Comparison of ENCODE assay signal across 8 cellular contexts in the genomic region with DNA sequence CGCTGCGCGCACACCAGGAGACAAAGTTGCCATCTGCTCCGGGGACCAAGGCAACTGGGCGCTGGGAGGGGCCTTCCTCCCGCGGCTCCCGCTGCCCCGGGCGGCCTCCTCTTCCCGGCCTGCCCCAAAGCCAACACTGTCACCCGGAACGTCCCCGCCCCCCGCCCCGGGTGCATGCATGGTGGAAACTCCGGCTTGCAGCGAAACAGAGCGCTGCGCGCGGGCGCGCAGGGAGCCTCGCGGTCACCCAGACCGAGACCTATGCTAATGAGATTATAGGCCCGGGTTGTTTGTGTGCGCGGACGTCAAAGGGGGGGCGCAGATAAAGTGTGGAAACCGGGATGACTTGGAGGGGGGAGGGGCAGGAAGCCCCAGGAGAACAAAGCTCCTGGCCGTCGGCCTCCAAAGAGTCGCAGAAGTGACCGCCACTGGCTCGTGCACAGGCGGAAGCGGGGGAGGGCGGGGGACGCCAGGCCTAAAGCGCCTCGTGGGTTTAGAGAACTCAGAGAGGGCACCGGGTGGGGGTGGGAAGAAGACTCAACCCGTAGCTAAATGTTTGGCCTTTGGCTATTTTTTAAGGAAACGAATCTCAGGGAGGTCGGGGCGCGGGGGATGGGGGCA.
A peak's percentile ranks its signal among the peaks of the same experiment; 100 is the strongest.
DNase-seq lines count a peak whose midpoint lies in the region; ATAC-seq, FAIRE-seq and TF ChIP-seq lines count a peak whose summit lies in the region.

No MANE protein-coding gene starts in this region.

- H3K36me3 ChIP-seq in H7 (replicated peaks; ENCODE audit: control insufficient read depth, insufficient read depth, low read length) (no peaks in the 10 kb centered on the region), endothelial cell of umbilical vein (ENCODE audit: control insufficient read depth in 2 of 2, extremely low read depth in 1 of 2, insufficient read depth in 2 of 2, low read length in 2 of 2) (no peaks in the 10 kb centered on the region)

- H3K27ac ChIP-seq in endothelial cell of umbilical vein (ENCODE audit: insufficient read depth, low read depth, low read length) (no peak overlapping the region), foreskin keratinocyte (no peak overlapping the region)

- peaks cover 26% of the 10 kb centered on the region for H3K4me1 ChIP-seq in endothelial cell of umbilical vein (ENCODE audit: control insufficient read depth, extremely low read depth, insufficient read depth, low read length)
- H3K4me1 ChIP-seq in foreskin keratinocyte = no peaks in the 10 kb centered on the region

- H3K4me2 ChIP-seq in endothelial cell of umbilical vein (ENCODE audit: insufficient read depth, low read length) = peak overlapping the region; percentile 45

- H3K9ac ChIP-seq in endothelial cell of umbilical vein (replicated peaks; ENCODE audit: extremely low read depth, insufficient read depth, low read length) = no peak overlapping the region

- FAIRE-seq in endothelial cell of umbilical vein (lab: Jason Lieb, UNC) = peak; percentile 69

- H3K27me3 ChIP-seq in H7 (ENCODE audit: control insufficient read depth, insufficient read depth, low read length) (peaks cover 88% of the 10 kb centered on the region), endothelial cell of umbilical vein (ENCODE audit: control insufficient read depth in 2 of 2, insufficient read depth in 2 of 2, low read length in 2 of 2) (no peaks in the 10 kb centered on the region), foreskin keratinocyte (peaks cover 14% of the 10 kb centered on the region)

- H3K9me3 Mint-ChIP-seq in T-cell = no peaks in the 10 kb centered on the region
- H3K9me3 Mint-ChIP-seq in progenitor cell of endocrine pancreas (ENCODE audit: low read depth) = no peaks in the 10 kb centered on the region

- H3K4me3 Mint-ChIP-seq in T-cell = peak overlapping the region; percentile 43 to 67 (median 49)
- peak overlapping the region; percentile 61 for H3K4me3 Mint-ChIP-seq in progenitor cell of endocrine pancreas (ENCODE audit: low read depth)

- intact Hi-C loops in endothelial cell of umbilical vein (cut with micrococcal nuclease) = no loop called here

- CTCF ChIA-PET in T-cell (lab: Charles Lee) (interaction anchor here in 1 of 2 donors (0.6 kb wide), 1 partner anchor 67 kb away, joined by 3 read pairs; no protein-coding TSS in a partner anchor), endothelial cell of umbilical vein (lab: Charles Lee) (interaction anchor here (1.5 kb wide), 1 partner anchor 278 kb away, joined by 3 read pairs; no protein-coding TSS in a partner anchor)

- peaks cover 39 to 46% of the 10 kb centered on the region in 2 donors for H3K27me3 Mint-ChIP-seq in T-cell
- H3K27me3 Mint-ChIP-seq in progenitor cell of endocrine pancreas = peaks cover 61% of the 10 kb centered on the region

- ATAC-seq in T-cell (replicated peaks in 1 of 4) (no peak), foreskin keratinocyte (no peak), HG03460 (IDR thresholded peaks at IDR 0.05; ENCODE audit: unreplicated experiment) (no peak)

- H3K79me2 ChIP-seq in endothelial cell of umbilical vein (ENCODE audit: control insufficient read depth, insufficient read depth, low read length) = no peaks in the 10 kb centered on the region

- H3K9me1 ChIP-seq in endothelial cell of umbilical vein (replicated peaks; ENCODE audit: control insufficient read depth, extremely low read depth, insufficient read depth, low read length) = no peaks in the 10 kb centered on the region

- dilution Hi-C loops in endothelial cell of umbilical vein (cut with MboI; ENCODE audit: extremely low pct_ligation_motif_present, low sequenced_read_pairs) = no loop called here

- TF ChIP-seq POLR2A in endothelial cell of umbilical vein (IDR thresholded peaks at IDR 0.05; ENCODE audit: low read depth, low read length) = no peak

- H3K9me3 ChIP-seq in endothelial cell of umbilical vein (replicated peaks; ENCODE audit: control insufficient read depth, insufficient read depth, low read length) = no peaks in the 10 kb centered on the region

- peak; percentile 83 for DNase-seq in H7
- peak in 1 of 34 experiments; percentile 8 for DNase-seq in T-cell
- DNase-seq in endothelial cell of umbilical vein (ENCODE audit: low read depth, low spot score) = no peak
- DNase-seq in progenitor cell of endocrine pancreas (ENCODE audit: low spot score, unreplicated experiment) = no peak
- DNase-seq in foreskin keratinocyte = no peak
- DNase-seq in NAMALWA (ENCODE audit: low spot score) = no peak
- no peak for DNase-seq in GM19238 (ENCODE audit: insufficient read length, low spot score)

- H3K4me1 Mint-ChIP-seq in T-cell (peaks cover 30 to 39% (median 38%) of the 10 kb centered on the region in 3 donors), progenitor cell of endocrine pancreas (ENCODE audit: low read depth) (peaks cover 17% of the 10 kb centered on the region)

- no peaks in the 10 kb centered on the region for H4K20me1 ChIP-seq in endothelial cell of umbilical vein (replicated peaks; ENCODE audit: control insufficient read depth, extremely low read depth, insufficient read depth, low read length)

- H3K27ac Mint-ChIP-seq in T-cell = no peak overlapping the region
- peak overlapping the region; percentile 85 for H3K27ac Mint-ChIP-seq in progenitor cell of endocrine pancreas

- peak overlapping the region; percentile 22 for H2AFZ ChIP-seq in endothelial cell of umbilical vein (ENCODE audit: low read depth, low read length)

- peak overlapping the region; percentile 59 for H3K4me3 ChIP-seq in H7 (ENCODE audit: insufficient read depth, low read depth, low read length)
- H3K4me3 ChIP-seq in endothelial cell of umbilical vein (replicated peaks in 1 of 3; ENCODE audit: insufficient read depth in 1 of 3, low read depth in 1 of 3, low read length in 3 of 3) = peak overlapping the region in 1 of 3 experiments; percentile 2

- BruUV-seq in endothelial cell of umbilical vein (replicated peaks; lab: Mats Ljungman, UMichigan) = no TSS peak

- TF ChIP-seq CTCF in endothelial cell of umbilical vein (IDR thresholded peaks at IDR 0.05; ENCODE audit: extremely low read depth in 1 of 2, insufficient read depth in 1 of 2, low read depth in 1 of 2, low read length in 2 of 2) = no peak
- no peak for TF ChIP-seq CTCF in progenitor cell of endocrine pancreas (IDR thresholded peaks at IDR 0.05; ENCODE audit: unreplicated experiment)
- TF ChIP-seq CTCF in foreskin keratinocyte (conservative IDR thresholded peaks at IDR 0.05) = no peak

- POLR2A ChIA-PET in T-cell (lab: Charles Lee) (interaction anchor here in 1 of 2 donors (0.5 kb wide), 1 partner anchor 168 kb away, joined by 15 read pairs; no protein-coding TSS in a partner anchor), endothelial cell of umbilical vein (lab: Charles Lee) (no interaction called here)

- H3K36me3 Mint-ChIP-seq in T-cell (no peaks in the 10 kb centered on the region), progenitor cell of endocrine pancreas (ENCODE audit: insufficient read depth) (no peaks in the 10 kb centered on the region)

TF ChIP-seq in endothelial cell of umbilical vein, 7 proteins besides CTCF, POLR2A, EP300 and RAD21:
- TF ChIP-seq GATA2 (IDR thresholded peaks at IDR 0.05; ENCODE audit: insufficient read depth, insufficient read length, low read depth, low read length) = no peak
- TF ChIP-seq POLR2AphosphoS5 (IDR thresholded peaks at IDR 0.05; ENCODE audit: insufficient read depth, low read depth, low read length) = no peak
- TF ChIP-seq JUN (IDR thresholded peaks at IDR 0.05; ENCODE audit: borderline replicate concordance, insufficient read depth, insufficient read length, low read depth) = no peak
- TF ChIP-seq MYC (IDR thresholded peaks at IDR 0.05; ENCODE audit: low read depth, low read length) = no peak
- no peak for TF ChIP-seq EZH2 (IDR thresholded peaks at IDR 0.05; ENCODE audit: borderline replicate concordance, low read depth, low read length, severe bottlenecking)
- TF ChIP-seq, protein P1, sequence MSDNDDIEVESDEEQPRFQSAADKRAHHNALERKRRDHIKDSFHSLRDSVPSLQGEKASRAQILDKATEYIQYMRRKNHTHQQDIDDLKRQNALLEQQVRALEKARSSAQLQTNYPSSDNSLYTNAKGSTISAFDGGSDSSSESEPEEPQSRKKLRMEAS (IDR thresholded peaks at IDR 0.05; ENCODE audit: insufficient read depth, insufficient read length) = no peak
- no peak for TF ChIP-seq FOS (IDR thresholded peaks at IDR 0.05; ENCODE audit: borderline replicate concordance, insufficient read depth, low read length)
